Comparison of ENCODE assay signal across 8 cellular contexts in genomic region chr3:184186902-184187207, GRCh38. TPM values are rescaled to one million over a fixed set of nuclear protein-coding genes. Genes with fewer than 3 reads are reported as not detected.
DNase-seq lines count a peak whose midpoint lies in the region; ATAC-seq and TF ChIP-seq lines count a peak whose summit lies in the region.

No MANE protein-coding gene starts in this region.

- H3K27me3 ChIP-seq in AG04450 (ENCODE audit: control insufficient read depth, insufficient read depth, low read length): no peaks in the 10 kb centered on the region
- H3K27me3 ChIP-seq in KMS-11 (ENCODE audit: insufficient read depth, low read depth): no peaks in the 10 kb centered on the region
- H3K27me3 ChIP-seq in muscle layer of duodenum (ENCODE audit: low read depth, low read length): no peaks in the 10 kb centered on the region

- H3K27me3 Mint-ChIP-seq in chondrocyte (ENCODE audit: low read depth): no peaks in the 10 kb centered on the region

- peaks cover 16% of the 10 kb centered on the region for H3K4me1 ChIP-seq in KMS-11 (ENCODE audit: low read depth, poor library complexity, severe bottlenecking)
- H3K4me1 ChIP-seq in muscle layer of duodenum (ENCODE audit: control insufficient read depth in 1 of 2, insufficient read depth in 2 of 2, low read length in 2 of 2): peaks cover 19 to 33% of the 10 kb centered on the region in 2 donors

- peaks cover 38% of the 10 kb centered on the region for H3K4me1 Mint-ChIP-seq in chondrocyte (ENCODE audit: low read depth)

- H3K4me2 ChIP-seq in KMS-11: peak overlapping the region; percentile 91

- H3K9me3 ChIP-seq in AG04450 (ENCODE audit: control insufficient read depth, insufficient read depth, low read length) (no peaks in the 10 kb centered on the region), muscle layer of duodenum (ENCODE audit: control insufficient read depth in 1 of 2, low read length in 2 of 2) (no peaks in the 10 kb centered on the region)

- peaks cover 42% of the 10 kb centered on the region for H3K36me3 Mint-ChIP-seq in chondrocyte (ENCODE audit: low read depth)

- DNase-seq in AG04450 (ENCODE audit: low read depth, low spot score) (no peak), chondrocyte (ENCODE audit: low spot score) (no peak), NCI-H146 (lab: John Stamatoyannopoulos, UW) (no peak), NCI-H1436 treated with DMSO at 0.1 percent for 48 hours (lab: John Stamatoyannopoulos, UW) (no peak)
- no peak for DNase-seq in stimulated activated CD4-positive, alpha-beta T cell treated with anti-CD3 and anti-CD28 coated beads, Interleukin-12 subunit alpha, Interleukin-12 subunit beta, amount 100 ng/mL, for 4 hours

- no peaks in the 10 kb centered on the region; the same call in 1 of the 2 replicates for H4K20me1 ChIP-seq in KMS-11 (ENCODE audit: insufficient read depth)

- CTCF ChIA-PET in AG04450 (lab: Charles Lee): interaction anchor here (0.8 to 2.3 kb wide), 4 partner anchors 41 to 291 kb away, joined by 3 to 8 read pairs (median 4); partner anchors contain the start of gene EEF1AKMT4

- peak overlapping the region; percentile 95 for H3K4me3 Mint-ChIP-seq in chondrocyte (ENCODE audit: unreplicated experiment)

- H3K4me3 ChIP-seq in AG04450 (ENCODE audit: low read depth, low read length): peak overlapping the region; percentile 100
- peak overlapping the region; percentile 87 for H3K4me3 ChIP-seq in KMS-11 (IDR thresholded peaks at IDR 0.05; ENCODE audit: insufficient read depth, low read depth, low read length)
- H3K4me3 ChIP-seq in muscle layer of duodenum (ENCODE audit: low read depth in 1 of 2, low read length in 2 of 2): peak overlapping the region; percentile 94

- POLR2A ChIA-PET in AG04450 (lab: Yijun Ruan, JAX): interaction anchor here (1.9 to 2.4 kb wide), 3 partner anchors 10 to 30 kb away, joined by 5 to 28 read pairs (median 16); partner anchors contain the start of gene AP2M1

- H3K9me3 Mint-ChIP-seq in chondrocyte (ENCODE audit: low read depth): no peaks in the 10 kb centered on the region

- peaks cover 28% of the 10 kb centered on the region for H3K79me2 ChIP-seq in KMS-11 (ENCODE audit: insufficient read depth, low read depth)

- no peak overlapping the region for H2AFZ ChIP-seq in KMS-11 (ENCODE audit: low read depth)

- H3K27ac ChIP-seq in AG04450 (ENCODE audit: low read depth, low read length) (no peak overlapping the region), KMS-11 (no peak overlapping the region), muscle layer of duodenum (ENCODE audit: low read length) (peak overlapping the region; percentile 71)

- peak overlapping the region; percentile 99 for H3K27ac Mint-ChIP-seq in chondrocyte (ENCODE audit: unreplicated experiment)

- peak overlapping the region; percentile 70; the same call in 1 of the 2 replicates for H3K9ac ChIP-seq in KMS-11

- ATAC-seq in GM18520 (IDR thresholded peaks at IDR 0.05; ENCODE audit: unreplicated experiment): no peak

- H3K36me3 ChIP-seq in KMS-11 (ENCODE audit: insufficient read depth): peaks cover 25% of the 10 kb centered on the region; the same call in 1 of the 2 replicates
- peaks cover 60 to 77% of the 10 kb centered on the region in 2 donors for H3K36me3 ChIP-seq in muscle layer of duodenum (ENCODE audit: control insufficient read depth in 1 of 2, insufficient read depth in 2 of 2, low read length in 2 of 2)

- no peak for TF ChIP-seq CTCF in AG04450 (IDR thresholded peaks at IDR 0.05; ENCODE audit: low read depth, low read length)
- TF ChIP-seq CTCF in KMS-11 (conservative IDR thresholded peaks at IDR 0.05; ENCODE audit: low read depth, low read length): no peak
- no peak for TF ChIP-seq CTCF in chondrocyte (IDR thresholded peaks at IDR 0.05)

RNA-seq across cellular contexts. Expression of gene ABCF3, which starts 0.9 kb away (rescaled TPM):
- polyA plus RNA-seq in AG04450 (2011; rRNA removed): 43.1 and 50.0 TPM in 2 replicates
- 74.8 and 108 TPM in 2 replicates for polyA minus RNA-seq in AG04450 (2011; rRNA and poly(A)+ RNA removed)
- 52.8 to 68.9 TPM (median 53.8 TPM) in 3 replicates for total RNA-seq in chondrocyte

RNA-seq across cellular contexts. Expression of gene AP2M1, which starts 12.2 kb away (rescaled TPM):
- polyA plus RNA-seq in AG04450 (2011; rRNA removed): 963 and 1,068 TPM in 2 replicates
- 572 and 665 TPM in 2 replicates for polyA minus RNA-seq in AG04450 (2011; rRNA and poly(A)+ RNA removed)
- 455 to 492 TPM (median 488 TPM) in 3 replicates for total RNA-seq in chondrocyte

RNA-seq across cellular contexts. Expression of gene DVL3, which starts 31.7 kb away (rescaled TPM):
- 29.7 and 37.8 TPM in 2 replicates for polyA plus RNA-seq in AG04450 (2011; rRNA removed)
- 61.5 and 77.9 TPM in 2 replicates for polyA minus RNA-seq in AG04450 (2011; rRNA and poly(A)+ RNA removed)
- total RNA-seq in chondrocyte: 88.1 to 113 TPM (median 102 TPM) in 3 replicates

RNA-seq across cellular contexts. Expression of gene VWA5B2, which starts 42.5 kb away (rescaled TPM):
- not detected in 2 replicates for polyA plus RNA-seq in AG04450 (2011; rRNA removed)
- not detected in 2 replicates for polyA minus RNA-seq in AG04450 (2011; rRNA and poly(A)+ RNA removed)
- 0.25 TPM in 1 of 3 replicates, not detected in the others for total RNA-seq in chondrocyte

RNA-seq across cellular contexts. Expression of gene EIF2B5, which starts 51.7 kb away (rescaled TPM):
- 28.8 and 29.8 TPM in 2 replicates for polyA plus RNA-seq in AG04450 (2011; rRNA removed)
- polyA minus RNA-seq in AG04450 (2011; rRNA and poly(A)+ RNA removed): 28.6 and 32.8 TPM in 2 replicates
- total RNA-seq in chondrocyte: 24.0 to 31.8 TPM (median 26.1 TPM) in 3 replicates
